ENCODE assay signal across 2 cellular contexts in genomic region chr1:244876228-244876910, GRCh38.
TF ChIP-seq lines count a peak whose summit lies in the region.

No MANE protein-coding gene starts in this region.

TF ChIP-seq in GM23338, 12 proteins besides CTCF, POLR2A, EP300 and RAD21 (continued from another document):
- TF ChIP-seq REST (IDR thresholded peaks at IDR 0.05; ENCODE audit: unreplicated experiment) (no peak), ETS1 (IDR thresholded peaks at IDR 0.05) (no peak), ZNF114 (CRISPR knock-in tag; IDR thresholded peaks at IDR 0.05) (no peak), ZNF462 (CRISPR knock-in tag; IDR thresholded peaks at IDR 0.05) (no peak), CREB1 (CRISPR knock-in tag; IDR thresholded peaks at IDR 0.05; ENCODE audit: low read depth) (no peak), POLR2AphosphoS5 (IDR thresholded peaks at IDR 0.05; ENCODE audit: low read depth) (no peak)

TF ChIP-seq in Ishikawa, 13 proteins besides CTCF, POLR2A, EP300 and RAD21 (continued from another document):
- TF ChIP-seq REST (IDR thresholded peaks at IDR 0.05; ENCODE audit: low read depth) (no peak), TAF1 (IDR thresholded peaks at IDR 0.05; ENCODE audit: low read depth) (no peak), EGR1 (IDR thresholded peaks at IDR 0.05) (no peak)
